Comparison of ENCODE assay signal across 1 cellular context in the genomic region with DNA sequence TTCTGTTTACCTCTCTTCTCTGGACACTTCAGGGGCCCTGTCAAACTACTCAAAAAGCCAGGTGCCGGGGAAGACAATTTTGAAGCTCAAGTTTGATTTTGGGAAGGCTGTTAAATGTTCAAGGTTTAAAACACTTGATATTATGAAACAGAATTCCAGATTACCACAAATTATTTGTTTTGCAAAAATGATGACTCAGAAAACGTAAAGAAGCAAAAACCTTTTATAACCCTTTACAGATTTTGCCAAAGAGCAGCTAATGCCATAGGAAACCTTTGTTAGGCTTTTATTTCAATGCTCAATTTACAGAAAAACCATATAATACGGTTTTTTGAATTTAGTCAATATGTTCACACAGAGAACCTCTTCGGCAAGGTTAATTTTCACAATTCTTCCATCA.
TF ChIP-seq lines count a peak whose summit lies in the region.

No MANE protein-coding gene starts in this region.

TF ChIP-seq in WTC11, 78 proteins besides CTCF, POLR2A, EP300 and RAD21 (continued from another document):
- TF ChIP-seq, protein P1, sequence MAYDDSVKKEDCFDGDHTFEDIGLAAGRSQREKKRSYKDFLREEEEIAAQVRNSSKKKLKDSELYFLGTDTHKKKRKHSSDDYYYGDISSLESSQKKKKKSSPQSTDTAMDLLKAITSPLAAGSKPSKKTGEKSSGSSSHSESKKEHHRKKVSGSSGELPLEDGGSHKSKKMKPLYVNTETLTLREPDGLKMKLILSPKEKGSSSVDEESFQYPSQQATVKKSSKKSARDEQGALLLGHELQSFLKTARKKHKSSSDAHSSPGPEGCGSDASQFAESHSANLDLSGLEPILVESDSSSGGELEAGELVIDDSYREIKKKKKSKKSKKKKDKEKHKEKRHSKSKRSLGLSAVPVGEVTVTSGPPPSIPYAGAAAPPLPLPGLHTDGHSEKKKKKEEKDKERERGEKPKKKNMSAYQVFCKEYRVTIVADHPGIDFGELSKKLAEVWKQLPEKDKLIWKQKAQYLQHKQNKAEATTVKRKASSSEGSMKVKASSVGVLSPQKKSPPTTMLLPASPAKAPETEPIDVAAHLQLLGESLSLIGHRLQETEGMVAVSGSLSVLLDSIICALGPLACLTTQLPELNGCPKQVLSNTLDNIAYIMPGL (CRISPR knock-in tag; IDR thresholded peaks at IDR 0.05): no peak
- no peak for TF ChIP-seq TEAD1 (CRISPR knock-in tag; IDR thresholded peaks at IDR 0.05)
- TF ChIP-seq ZNF138 (CRISPR knock-in tag; conservative IDR thresholded peaks at IDR 0.05): no peak
- no peak for TF ChIP-seq ZBTB43 (CRISPR knock-in tag; IDR thresholded peaks at IDR 0.05)
- TF ChIP-seq TCF7 (CRISPR knock-in tag; IDR thresholded peaks at IDR 0.05; ENCODE audit: low read depth): no peak
- no peak for TF ChIP-seq ZNF396 (CRISPR knock-in tag; IDR thresholded peaks at IDR 0.05; ENCODE audit: borderline replicate concordance)
- TF ChIP-seq, protein P2, sequence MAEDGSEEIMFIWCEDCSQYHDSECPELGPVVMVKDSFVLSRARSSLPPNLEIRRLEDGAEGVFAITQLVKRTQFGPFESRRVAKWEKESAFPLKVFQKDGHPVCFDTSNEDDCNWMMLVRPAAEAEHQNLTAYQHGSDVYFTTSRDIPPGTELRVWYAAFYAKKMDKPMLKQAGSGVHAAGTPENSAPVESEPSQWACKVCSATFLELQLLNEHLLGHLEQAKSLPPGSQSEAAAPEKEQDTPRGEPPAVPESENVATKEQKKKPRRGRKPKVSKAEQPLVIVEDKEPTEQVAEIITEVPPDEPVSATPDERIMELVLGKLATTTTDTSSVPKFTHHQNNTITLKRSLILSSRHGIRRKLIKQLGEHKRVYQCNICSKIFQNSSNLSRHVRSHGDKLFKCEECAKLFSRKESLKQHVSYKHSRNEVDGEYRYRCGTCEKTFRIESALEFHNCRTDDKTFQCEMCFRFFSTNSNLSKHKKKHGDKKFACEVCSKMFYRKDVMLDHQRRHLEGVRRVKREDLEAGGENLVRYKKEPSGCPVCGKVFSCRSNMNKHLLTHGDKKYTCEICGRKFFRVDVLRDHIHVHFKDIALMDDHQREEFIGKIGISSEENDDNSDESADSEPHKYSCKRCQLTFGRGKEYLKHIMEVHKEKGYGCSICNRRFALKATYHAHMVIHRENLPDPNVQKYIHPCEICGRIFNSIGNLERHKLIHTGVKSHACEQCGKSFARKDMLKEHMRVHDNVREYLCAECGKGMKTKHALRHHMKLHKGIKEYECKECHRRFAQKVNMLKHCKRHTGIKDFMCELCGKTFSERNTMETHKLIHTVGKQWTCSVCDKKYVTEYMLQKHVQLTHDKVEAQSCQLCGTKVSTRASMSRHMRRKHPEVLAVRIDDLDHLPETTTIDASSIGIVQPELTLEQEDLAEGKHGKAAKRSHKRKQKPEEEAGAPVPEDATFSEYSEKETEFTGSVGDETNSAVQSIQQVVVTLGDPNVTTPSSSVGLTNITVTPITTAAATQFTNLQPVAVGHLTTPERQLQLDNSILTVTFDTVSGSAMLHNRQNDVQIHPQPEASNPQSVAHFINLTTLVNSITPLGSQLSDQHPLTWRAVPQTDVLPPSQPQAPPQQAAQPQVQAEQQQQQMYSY (CRISPR knock-in tag; IDR thresholded peaks at IDR 0.05): no peak
- no peak for TF ChIP-seq KAT7 (CRISPR knock-in tag; IDR thresholded peaks at IDR 0.05; ENCODE audit: borderline replicate concordance)
- TF ChIP-seq IRF1 (CRISPR knock-in tag; IDR thresholded peaks at IDR 0.05): no peak
- TF ChIP-seq, protein P3, sequence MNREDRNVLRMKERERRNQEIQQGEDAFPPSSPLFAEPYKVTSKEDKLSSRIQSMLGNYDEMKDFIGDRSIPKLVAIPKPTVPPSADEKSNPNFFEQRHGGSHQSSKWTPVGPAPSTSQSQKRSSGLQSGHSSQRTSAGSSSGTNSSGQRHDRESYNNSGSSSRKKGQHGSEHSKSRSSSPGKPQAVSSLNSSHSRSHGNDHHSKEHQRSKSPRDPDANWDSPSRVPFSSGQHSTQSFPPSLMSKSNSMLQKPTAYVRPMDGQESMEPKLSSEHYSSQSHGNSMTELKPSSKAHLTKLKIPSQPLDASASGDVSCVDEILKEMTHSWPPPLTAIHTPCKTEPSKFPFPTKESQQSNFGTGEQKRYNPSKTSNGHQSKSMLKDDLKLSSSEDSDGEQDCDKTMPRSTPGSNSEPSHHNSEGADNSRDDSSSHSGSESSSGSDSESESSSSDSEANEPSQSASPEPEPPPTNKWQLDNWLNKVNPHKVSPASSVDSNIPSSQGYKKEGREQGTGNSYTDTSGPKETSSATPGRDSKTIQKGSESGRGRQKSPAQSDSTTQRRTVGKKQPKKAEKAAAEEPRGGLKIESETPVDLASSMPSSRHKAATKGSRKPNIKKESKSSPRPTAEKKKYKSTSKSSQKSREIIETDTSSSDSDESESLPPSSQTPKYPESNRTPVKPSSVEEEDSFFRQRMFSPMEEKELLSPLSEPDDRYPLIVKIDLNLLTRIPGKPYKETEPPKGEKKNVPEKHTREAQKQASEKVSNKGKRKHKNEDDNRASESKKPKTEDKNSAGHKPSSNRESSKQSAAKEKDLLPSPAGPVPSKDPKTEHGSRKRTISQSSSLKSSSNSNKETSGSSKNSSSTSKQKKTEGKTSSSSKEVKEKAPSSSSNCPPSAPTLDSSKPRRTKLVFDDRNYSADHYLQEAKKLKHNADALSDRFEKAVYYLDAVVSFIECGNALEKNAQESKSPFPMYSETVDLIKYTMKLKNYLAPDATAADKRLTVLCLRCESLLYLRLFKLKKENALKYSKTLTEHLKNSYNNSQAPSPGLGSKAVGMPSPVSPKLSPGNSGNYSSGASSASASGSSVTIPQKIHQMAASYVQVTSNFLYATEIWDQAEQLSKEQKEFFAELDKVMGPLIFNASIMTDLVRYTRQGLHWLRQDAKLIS (CRISPR knock-in tag; IDR thresholded peaks at IDR 0.05; ENCODE audit: borderline replicate concordance): no peak
- TF ChIP-seq CREB1 (CRISPR knock-in tag; IDR thresholded peaks at IDR 0.05): no peak
- no peak for TF ChIP-seq SP1 (CRISPR knock-in tag; conservative IDR thresholded peaks at IDR 0.05)
- no peak for TF ChIP-seq FOXP4 (CRISPR knock-in tag; IDR thresholded peaks at IDR 0.05)
- TF ChIP-seq, protein P4, sequence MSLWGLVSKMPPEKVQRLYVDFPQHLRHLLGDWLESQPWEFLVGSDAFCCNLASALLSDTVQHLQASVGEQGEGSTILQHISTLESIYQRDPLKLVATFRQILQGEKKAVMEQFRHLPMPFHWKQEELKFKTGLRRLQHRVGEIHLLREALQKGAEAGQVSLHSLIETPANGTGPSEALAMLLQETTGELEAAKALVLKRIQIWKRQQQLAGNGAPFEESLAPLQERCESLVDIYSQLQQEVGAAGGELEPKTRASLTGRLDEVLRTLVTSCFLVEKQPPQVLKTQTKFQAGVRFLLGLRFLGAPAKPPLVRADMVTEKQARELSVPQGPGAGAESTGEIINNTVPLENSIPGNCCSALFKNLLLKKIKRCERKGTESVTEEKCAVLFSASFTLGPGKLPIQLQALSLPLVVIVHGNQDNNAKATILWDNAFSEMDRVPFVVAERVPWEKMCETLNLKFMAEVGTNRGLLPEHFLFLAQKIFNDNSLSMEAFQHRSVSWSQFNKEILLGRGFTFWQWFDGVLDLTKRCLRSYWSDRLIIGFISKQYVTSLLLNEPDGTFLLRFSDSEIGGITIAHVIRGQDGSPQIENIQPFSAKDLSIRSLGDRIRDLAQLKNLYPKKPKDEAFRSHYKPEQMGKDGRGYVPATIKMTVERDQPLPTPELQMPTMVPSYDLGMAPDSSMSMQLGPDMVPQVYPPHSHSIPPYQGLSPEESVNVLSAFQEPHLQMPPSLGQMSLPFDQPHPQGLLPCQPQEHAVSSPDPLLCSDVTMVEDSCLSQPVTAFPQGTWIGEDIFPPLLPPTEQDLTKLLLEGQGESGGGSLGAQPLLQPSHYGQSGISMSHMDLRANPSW (CRISPR knock-in tag; conservative IDR thresholded peaks at IDR 0.05; ENCODE audit: low read depth): no peak
- no peak for TF ChIP-seq NFE2L1 (CRISPR knock-in tag; IDR thresholded peaks at IDR 0.05)
